In genomic region chrX:17854521-17854920, GRCh38 we compare ENCODE assay signal across 15 cellular contexts. TPM values are rescaled to one million over a fixed set of nuclear protein-coding genes. Genes with fewer than 3 reads are reported as not detected.
"Had no signal": no experiment of that assay in that cellular context is flagged by ENCODE, and none has a peak within 500 bp of the region (broad histone marks: within the 10 kb centered on the region; RNA-seq: fewer than 3 reads in every experiment).

No MANE protein-coding gene starts in this region.

- ATAC-seq: left lobe of liver; mucosa of descending colon; natural killer cell treated with Interleukin-12 subunit alpha and Interleukin-12 subunit beta and Interleukin-15 and Interleukin-18, amount 100 ng/mL, for 72 hours; stimulated activated effector memory CD8-positive, alpha-beta T cell treated with anti-CD3 and anti-CD28 coated beads, Interleukin-12 subunit alpha, Interleukin-12 subunit beta, amount 100 ng/mL, for 72 hours; WTC11 had no signal

- H3K36me3 ChIP-seq: cardiac muscle cell, heart left ventricle, SJCRH30, tibial nerve had no signal

- DNase-seq: activated CD4-positive, alpha-beta memory T cell treated with anti-CD3 and anti-CD28 coated beads, Interleukin-2, amount 10 ng/mL, durations not matched to agents 7 days and 5 days; activated CD4-positive, alpha-beta T cell treated with anti-CD3 and anti-CD28 coated beads for 4 hours; activated naive CD4-positive, alpha-beta T cell treated with anti-CD3 and anti-CD28 coated beads, Interleukin-2, amount 50 U/mL, for 16 hours; activated T-cell treated with anti-CD3 and anti-CD28 coated beads, Interleukin-2, amount 50 U/mL, for 24 hours; heart left ventricle; mucosa of descending colon; SJCRH30; stimulated activated CD4-positive, alpha-beta T cell treated with anti-CD3 and anti-CD28 coated beads, Interleukin-12 subunit alpha, Interleukin-12 subunit beta, amount 100 ng/mL, for 4 hours; T-helper 2 cell had no signal

- H3K27ac ChIP-seq: cardiac muscle cell, SJCRH30 had no signal

- H3K9me3 ChIP-seq: heart left ventricle, mucosa of descending colon, SJCRH30, tibial nerve had no signal

- H3K4me3 ChIP-seq: cardiac muscle cell, heart left ventricle, mucosa of descending colon, SJCRH30, tibial nerve had no signal

- H3K4me1 ChIP-seq: SJCRH30 had no signal

RNA-seq across cellular contexts. Expression of gene RAI2, which starts 6.6 kb away (rescaled TPM):
- total RNA-seq: activated CD4-positive, alpha-beta memory T cell treated with anti-CD3 and anti-CD28 coated beads, Interleukin-2, amount 10 ng/mL, durations not matched to agents 7 days and 5 days; SJCRH30 had no signal
